In the genomic region with DNA sequence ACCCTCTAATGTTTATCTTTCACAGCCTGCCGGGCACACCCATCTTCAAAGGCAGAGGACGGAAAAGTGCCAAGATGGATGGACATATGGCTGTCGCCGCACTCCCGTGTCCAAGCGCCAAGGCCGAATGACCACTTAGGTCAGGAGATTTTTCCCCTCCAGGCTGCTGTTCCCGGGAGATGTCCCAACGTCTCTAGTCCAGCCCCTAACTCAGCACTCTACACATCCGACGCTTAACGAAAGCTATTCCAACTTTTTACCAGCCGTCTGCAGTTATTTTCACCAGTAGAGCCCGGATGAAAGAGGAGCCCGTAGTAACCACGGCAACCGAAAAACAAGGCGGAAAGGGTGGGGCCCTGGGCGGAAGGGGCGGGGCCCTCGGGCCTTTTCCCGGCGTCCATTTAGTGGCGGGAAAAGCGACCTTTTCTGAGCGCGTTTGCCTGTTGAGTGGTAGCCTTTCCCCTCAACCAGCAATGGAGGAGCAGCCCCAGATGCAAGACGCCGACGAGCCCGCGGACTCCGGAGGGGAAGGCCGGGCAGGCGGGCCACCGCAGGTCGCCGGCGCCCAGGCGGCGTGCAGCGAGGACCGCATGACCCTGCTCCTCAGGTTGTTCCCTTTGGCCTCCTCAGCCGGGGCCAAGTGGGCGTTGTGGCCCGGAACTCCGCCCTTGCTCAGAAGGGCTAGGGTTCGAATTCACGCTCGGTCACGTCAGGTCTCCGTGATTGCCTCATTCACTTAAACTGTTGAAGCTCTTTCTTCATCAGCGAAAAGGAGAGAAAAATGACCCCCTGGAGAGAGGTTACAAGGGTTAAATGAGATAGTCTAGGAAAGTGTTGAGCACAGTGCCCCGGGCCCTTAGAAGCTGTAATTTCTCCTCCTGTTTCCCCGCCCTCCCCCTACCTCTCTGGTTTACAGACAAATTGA, we compare ENCODE assay signal across 1 cellular context.
TF ChIP-seq lines count a peak whose summit lies in the region.

A gene with protein sequence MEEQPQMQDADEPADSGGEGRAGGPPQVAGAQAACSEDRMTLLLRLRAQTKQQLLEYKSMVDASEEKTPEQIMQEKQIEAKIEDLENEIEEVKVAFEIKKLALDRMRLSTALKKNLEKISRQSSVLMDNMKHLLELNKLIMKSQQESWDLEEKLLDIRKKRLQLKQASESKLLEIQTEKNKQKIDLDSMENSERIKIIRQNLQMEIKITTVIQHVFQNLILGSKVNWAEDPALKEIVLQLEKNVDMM (plus strand): TSS at position 422 of the 925 bp plus-strand sequence. CDS start 52 bp downstream, at position 474.

TF ChIP-seq in K562, 482 proteins besides CTCF, POLR2A, EP300 and RAD21 (continued from another document and continues in another):
- TF ChIP-seq, protein P1, sequence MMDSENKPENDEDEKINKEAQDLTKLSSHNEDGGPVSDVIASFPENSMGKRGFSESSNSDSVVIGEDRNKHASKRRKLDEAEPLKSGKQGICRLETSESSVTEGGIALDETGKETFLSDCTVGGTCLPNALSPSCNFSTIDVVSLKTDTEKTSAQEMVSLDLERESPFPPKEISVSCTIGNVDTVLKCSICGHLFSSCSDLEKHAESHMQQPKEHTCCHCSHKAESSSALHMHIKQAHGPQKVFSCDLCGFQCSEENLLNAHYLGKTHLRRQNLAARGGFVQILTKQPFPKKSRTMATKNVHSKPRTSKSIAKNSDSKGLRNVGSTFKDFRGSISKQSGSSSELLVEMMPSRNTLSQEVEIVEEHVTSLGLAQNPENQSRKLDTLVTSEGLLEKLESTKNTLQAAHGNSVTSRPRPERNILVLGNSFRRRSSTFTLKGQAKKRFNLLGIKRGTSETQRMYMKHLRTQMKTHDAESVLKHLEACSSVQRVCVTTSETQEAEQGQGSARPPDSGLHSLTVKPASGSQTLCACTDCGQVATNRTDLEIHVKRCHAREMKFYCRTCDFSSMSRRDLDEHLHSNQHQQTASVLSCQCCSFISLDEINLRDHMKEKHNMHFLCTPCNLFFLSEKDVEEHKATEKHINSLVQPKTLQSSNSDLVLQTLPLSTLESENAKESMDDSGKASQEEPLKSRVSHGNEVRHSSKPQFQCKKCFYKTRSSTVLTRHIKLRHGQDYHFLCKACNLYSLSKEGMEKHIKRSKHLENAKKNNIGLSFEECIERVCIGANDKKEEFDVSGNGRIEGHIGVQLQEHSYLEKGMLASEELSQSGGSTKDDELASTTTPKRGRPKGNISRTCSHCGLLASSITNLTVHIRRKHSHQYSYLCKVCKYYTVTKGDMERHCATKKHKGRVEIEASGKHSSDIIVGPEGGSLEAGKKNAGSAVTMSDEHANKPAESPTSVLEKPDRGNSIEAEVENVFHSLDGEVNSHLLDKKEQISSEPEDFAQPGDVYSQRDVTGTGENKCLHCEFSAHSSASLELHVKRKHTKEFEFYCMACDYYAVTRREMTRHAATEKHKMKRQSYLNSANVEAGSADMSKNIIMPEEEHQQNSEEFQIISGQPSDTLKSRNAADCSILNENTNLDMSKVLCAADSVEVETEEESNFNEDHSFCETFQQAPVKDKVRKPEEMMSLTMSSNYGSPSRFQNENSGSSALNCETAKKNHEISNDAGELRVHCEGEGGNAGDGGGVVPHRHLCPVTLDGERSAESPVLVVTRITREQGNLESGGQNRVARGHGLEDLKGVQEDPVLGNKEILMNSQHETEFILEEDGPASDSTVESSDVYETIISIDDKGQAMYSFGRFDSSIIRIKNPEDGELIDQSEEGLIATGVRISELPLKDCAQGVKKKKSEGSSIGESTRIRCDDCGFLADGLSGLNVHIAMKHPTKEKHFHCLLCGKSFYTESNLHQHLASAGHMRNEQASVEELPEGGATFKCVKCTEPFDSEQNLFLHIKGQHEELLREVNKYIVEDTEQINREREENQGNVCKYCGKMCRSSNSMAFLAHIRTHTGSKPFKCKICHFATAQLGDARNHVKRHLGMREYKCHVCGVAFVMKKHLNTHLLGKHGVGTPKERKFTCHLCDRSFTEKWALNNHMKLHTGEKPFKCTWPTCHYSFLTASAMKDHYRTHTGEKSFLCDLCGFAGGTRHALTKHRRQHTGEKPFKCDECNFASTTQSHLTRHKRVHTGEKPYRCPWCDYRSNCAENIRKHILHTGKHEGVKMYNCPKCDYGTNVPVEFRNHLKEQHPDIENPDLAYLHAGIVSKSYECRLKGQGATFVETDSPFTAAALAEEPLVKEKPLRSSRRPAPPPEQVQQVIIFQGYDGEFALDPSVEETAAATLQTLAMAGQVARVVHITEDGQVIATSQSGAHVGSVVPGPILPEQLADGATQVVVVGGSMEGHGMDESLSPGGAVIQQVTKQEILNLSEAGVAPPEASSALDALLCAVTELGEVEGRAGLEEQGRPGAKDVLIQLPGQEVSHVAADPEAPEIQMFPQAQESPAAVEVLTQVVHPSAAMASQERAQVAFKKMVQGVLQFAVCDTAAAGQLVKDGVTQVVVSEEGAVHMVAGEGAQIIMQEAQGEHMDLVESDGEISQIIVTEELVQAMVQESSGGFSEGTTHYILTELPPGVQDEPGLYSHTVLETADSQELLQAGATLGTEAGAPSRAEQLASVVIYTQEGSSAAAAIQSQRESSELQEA (IDR thresholded peaks at IDR 0.05; ENCODE audit: low read depth): no peak
- TF ChIP-seq ZBED1 (IDR thresholded peaks at IDR 0.05) (no peak), SMAD2 (IDR thresholded peaks at IDR 0.05; ENCODE audit: low read depth, low read length) (no peak), TCFL5 (CRISPR knock-in tag; conservative IDR thresholded peaks at IDR 0.05) (no peak), EZH2 (IDR thresholded peaks at IDR 0.05; ENCODE audit: borderline replicate concordance, low read depth, low read length) (no peak), FOXM1 (IDR thresholded peaks at IDR 0.05; ENCODE audit: low read depth) (no peak), FOXM1 (CRISPR knock-in tag; IDR thresholded peaks at IDR 0.05; ENCODE audit: low read depth) (no peak), RBFOX2 (IDR thresholded peaks at IDR 0.05; ENCODE audit: low read depth, low read length) (peak; percentile 99), FOXA1 (IDR thresholded peaks at IDR 0.05; ENCODE audit: borderline replicate concordance) (no peak), SPI1 (IDR thresholded peaks at IDR 0.05; ENCODE audit: borderline replicate concordance, low read depth, low read length) (no peak), POLR2AphosphoS5 (IDR thresholded peaks at IDR 0.05; ENCODE audit: control insufficient read depth, insufficient read depth, low read depth, low read length) (peak; percentile 48; the same call in 1 of the 2 replicates), MAZ (CRISPR knock-in tag; conservative IDR thresholded peaks at IDR 0.05 in 1 of 2, IDR thresholded peaks at IDR 0.05 in 1 of 2) (peak in 1 of 2 experiments; percentile 41; a peak in 1 of 4 replicates), KDM2B (CRISPR knock-in tag; IDR thresholded peaks at IDR 0.05) (no peak; the same call in 1 of the 2 replicates), ZNF23 (CRISPR knock-in tag; IDR thresholded peaks at IDR 0.05) (no peak), ZNF583 (CRISPR knock-in tag; IDR thresholded peaks at IDR 0.05) (no peak), NFE2L1 (tag; IDR thresholded peaks at IDR 0.05; ENCODE audit: borderline replicate concordance, low read depth) (no peak), POLR2H (tag; IDR thresholded peaks at IDR 0.05; ENCODE audit: low read depth) (peak; percentile 87), ASH1L (IDR thresholded peaks at IDR 0.05; ENCODE audit: borderline replicate concordance, low read depth, partially characterized antibody) (no peak), DMBX1 (CRISPR knock-in tag; IDR thresholded peaks at IDR 0.05; ENCODE audit: borderline replicate concordance) (no peak), MYBL2 (IDR thresholded peaks at IDR 0.05; ENCODE audit: low read depth) (no peak), MYBL2 (CRISPR knock-in tag; IDR thresholded peaks at IDR 0.05; ENCODE audit: borderline replicate concordance) (no peak), DPF2 (IDR thresholded peaks at IDR 0.05) (peak; percentile 31; the same call in 1 of the 2 replicates), ZNF384 (IDR thresholded peaks at IDR 0.05; ENCODE audit: low read depth, low read length) (no peak), RFX7 (CRISPR knock-in tag; IDR thresholded peaks at IDR 0.05) (no peak), ZC3H8 (IDR thresholded peaks at IDR 0.05) (no peak), IRF2 (CRISPR knock-in tag; IDR thresholded peaks at IDR 0.05) (no peak), GABPB2 (CRISPR knock-in tag; conservative IDR thresholded peaks at IDR 0.05) (no peak), MBD2 (IDR thresholded peaks at IDR 0.05; ENCODE audit: borderline replicate concordance, low read depth) (peak; percentile 67; the same call in 1 of the 2 replicates), HCFC1 (IDR thresholded peaks at IDR 0.05; ENCODE audit: low read depth, low read length) (peak; percentile 54), ZNF431 (CRISPR knock-in tag; IDR thresholded peaks at IDR 0.05) (peak; percentile 26; the same call in 1 of the 2 replicates), ESRRB (CRISPR knock-in tag; IDR thresholded peaks at IDR 0.05; ENCODE audit: borderline replicate concordance) (no peak), SMARCA5 (IDR thresholded peaks at IDR 0.05) (no peak), FOS (IDR thresholded peaks at IDR 0.05; ENCODE audit: extremely low read depth, insufficient read length) (no peak), PHB2 (IDR thresholded peaks at IDR 0.05; ENCODE audit: low read depth) (no peak), EP400 (IDR thresholded peaks at IDR 0.05) (peak; percentile 97), ZNF217 (CRISPR knock-in tag; IDR thresholded peaks at IDR 0.05) (no peak), NFYB (IDR thresholded peaks at IDR 0.05; ENCODE audit: extremely low read depth, insufficient read length) (no peak), ZNF212 (CRISPR knock-in tag; IDR thresholded peaks at IDR 0.05) (no peak), PCBP1 (IDR thresholded peaks at IDR 0.05; ENCODE audit: low read depth, low read length, poor library complexity, severe bottlenecking) (no peak), FOXJ3 (CRISPR knock-in tag; IDR thresholded peaks at IDR 0.05) (peak; percentile 95), GABPA (tag; conservative IDR thresholded peaks at IDR 0.05; ENCODE audit: low read depth) (peak; percentile 95), RBM22 (IDR thresholded peaks at IDR 0.05; ENCODE audit: low read depth, low read length, poor library complexity, severe bottlenecking) (no peak)
- TF ChIP-seq, protein P2, sequence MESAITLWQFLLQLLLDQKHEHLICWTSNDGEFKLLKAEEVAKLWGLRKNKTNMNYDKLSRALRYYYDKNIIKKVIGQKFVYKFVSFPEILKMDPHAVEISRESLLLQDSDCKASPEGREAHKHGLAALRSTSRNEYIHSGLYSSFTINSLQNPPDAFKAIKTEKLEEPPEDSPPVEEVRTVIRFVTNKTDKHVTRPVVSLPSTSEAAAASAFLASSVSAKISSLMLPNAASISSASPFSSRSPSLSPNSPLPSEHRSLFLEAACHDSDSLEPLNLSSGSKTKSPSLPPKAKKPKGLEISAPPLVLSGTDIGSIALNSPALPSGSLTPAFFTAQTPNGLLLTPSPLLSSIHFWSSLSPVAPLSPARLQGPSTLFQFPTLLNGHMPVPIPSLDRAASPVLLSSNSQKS (CRISPR knock-in tag; IDR thresholded peaks at IDR 0.05): no peak
- TF ChIP-seq, protein P3, sequence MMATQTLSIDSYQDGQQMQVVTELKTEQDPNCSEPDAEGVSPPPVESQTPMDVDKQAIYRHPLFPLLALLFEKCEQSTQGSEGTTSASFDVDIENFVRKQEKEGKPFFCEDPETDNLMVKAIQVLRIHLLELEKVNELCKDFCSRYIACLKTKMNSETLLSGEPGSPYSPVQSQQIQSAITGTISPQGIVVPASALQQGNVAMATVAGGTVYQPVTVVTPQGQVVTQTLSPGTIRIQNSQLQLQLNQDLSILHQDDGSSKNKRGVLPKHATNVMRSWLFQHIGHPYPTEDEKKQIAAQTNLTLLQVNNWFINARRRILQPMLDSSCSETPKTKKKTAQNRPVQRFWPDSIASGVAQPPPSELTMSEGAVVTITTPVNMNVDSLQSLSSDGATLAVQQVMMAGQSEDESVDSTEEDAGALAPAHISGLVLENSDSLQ (IDR thresholded peaks at IDR 0.05): no peak; the same call in 1 of the 2 replicates
- TF ChIP-seq, protein P4, sequence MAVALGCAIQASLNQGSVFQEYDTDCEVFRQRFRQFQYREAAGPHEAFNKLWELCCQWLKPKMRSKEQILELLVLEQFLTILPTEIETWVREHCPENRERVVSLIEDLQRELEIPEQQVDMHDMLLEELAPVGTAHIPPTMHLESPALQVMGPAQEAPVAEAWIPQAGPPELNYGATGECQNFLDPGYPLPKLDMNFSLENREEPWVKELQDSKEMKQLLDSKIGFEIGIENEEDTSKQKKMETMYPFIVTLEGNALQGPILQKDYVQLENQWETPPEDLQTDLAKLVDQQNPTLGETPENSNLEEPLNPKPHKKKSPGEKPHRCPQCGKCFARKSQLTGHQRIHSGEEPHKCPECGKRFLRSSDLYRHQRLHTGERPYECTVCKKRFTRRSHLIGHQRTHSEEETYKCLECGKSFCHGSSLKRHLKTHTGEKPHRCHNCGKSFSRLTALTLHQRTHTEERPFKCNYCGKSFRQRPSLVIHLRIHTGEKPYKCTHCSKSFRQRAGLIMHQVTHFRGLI (CRISPR knock-in tag; IDR thresholded peaks at IDR 0.05): no peak
- TF ChIP-seq, protein P5, sequence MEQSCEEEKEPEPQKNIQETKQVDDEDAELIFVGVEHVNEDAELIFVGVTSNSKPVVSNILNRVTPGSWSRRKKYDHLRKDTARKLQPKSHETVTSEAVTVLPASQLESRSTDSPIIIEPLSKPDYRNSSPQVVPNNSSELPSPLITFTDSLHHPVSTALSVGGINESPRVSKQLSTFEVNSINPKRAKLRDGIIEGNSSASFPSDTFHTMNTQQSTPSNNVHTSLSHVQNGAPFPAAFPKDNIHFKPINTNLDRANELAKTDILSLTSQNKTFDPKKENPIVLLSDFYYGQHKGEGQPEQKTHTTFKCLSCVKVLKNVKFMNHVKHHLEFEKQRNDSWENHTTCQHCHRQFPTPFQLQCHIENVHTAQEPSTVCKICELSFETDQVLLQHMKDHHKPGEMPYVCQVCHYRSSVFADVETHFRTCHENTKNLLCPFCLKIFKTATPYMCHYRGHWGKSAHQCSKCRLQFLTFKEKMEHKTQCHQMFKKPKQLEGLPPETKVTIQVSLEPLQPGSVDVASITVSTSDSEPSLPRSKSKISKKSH (CRISPR knock-in tag; IDR thresholded peaks at IDR 0.05): no peak
- TF ChIP-seq, protein P6, sequence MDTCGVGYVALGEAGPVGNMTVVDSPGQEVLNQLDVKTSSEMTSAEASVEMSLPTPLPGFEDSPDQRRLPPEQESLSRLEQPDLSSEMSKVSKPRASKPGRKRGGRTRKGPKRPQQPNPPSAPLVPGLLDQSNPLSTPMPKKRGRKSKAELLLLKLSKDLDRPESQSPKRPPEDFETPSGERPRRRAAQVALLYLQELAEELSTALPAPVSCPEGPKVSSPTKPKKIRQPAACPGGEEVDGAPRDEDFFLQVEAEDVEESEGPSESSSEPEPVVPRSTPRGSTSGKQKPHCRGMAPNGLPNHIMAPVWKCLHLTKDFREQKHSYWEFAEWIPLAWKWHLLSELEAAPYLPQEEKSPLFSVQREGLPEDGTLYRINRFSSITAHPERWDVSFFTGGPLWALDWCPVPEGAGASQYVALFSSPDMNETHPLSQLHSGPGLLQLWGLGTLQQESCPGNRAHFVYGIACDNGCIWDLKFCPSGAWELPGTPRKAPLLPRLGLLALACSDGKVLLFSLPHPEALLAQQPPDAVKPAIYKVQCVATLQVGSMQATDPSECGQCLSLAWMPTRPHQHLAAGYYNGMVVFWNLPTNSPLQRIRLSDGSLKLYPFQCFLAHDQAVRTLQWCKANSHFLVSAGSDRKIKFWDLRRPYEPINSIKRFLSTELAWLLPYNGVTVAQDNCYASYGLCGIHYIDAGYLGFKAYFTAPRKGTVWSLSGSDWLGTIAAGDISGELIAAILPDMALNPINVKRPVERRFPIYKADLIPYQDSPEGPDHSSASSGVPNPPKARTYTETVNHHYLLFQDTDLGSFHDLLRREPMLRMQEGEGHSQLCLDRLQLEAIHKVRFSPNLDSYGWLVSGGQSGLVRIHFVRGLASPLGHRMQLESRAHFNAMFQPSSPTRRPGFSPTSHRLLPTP (IDR thresholded peaks at IDR 0.05; ENCODE audit: borderline replicate concordance, extremely low read depth, insufficient read length): no peak
